In genomic region chr22:42621505-42622002, GRCh38 we compare ENCODE assay signal across 8 cellular contexts. TPM values are rescaled to one million over a fixed set of nuclear protein-coding genes. Genes with fewer than 3 reads are reported as not detected.
DNase-seq lines count a peak whose midpoint lies in the region; ATAC-seq and TF ChIP-seq lines count a peak whose summit lies in the region.

No MANE protein-coding gene starts in this region.

- H3K4me3 Mint-ChIP-seq in nephron (no peak overlapping the region), type B pancreatic cell (peak overlapping the region; percentile 16)

- DNase-seq in NK-92 treated with Interleukin-12 subunit alpha and Interleukin-12 subunit beta, amount 100 ng/mL, for 24 hours (lab: John Stamatoyannopoulos, UW) = peak; percentile 11
- DNase-seq in NK-92 (lab: John Stamatoyannopoulos, UW; ENCODE audit: unreplicated experiment) = no peak
- peak; percentile 51 for DNase-seq in NCI-H2196 treated with DMSO at 0.1 percent for 48 hours (lab: John Stamatoyannopoulos, UW; ENCODE audit: unreplicated experiment)
- peak; percentile 77 for DNase-seq in activated CD8-positive, alpha-beta memory T cell treated with anti-CD3 and anti-CD28 coated beads, Interleukin-2, amount 50 U/mL, for 48 hours
- DNase-seq in erythroblast (lab: John Stamatoyannopoulos, UW) = peak; percentile 66 to 75
- DNase-seq in type B pancreatic cell (ENCODE audit: extremely low spot score, unreplicated experiment) = peak; percentile 84

- H3K36me3 Mint-ChIP-seq in nephron (ENCODE audit: low read depth) = peaks cover 18% of the 10 kb centered on the region
- peaks cover 6% of the 10 kb centered on the region for H3K36me3 Mint-ChIP-seq in type B pancreatic cell

- peaks cover 13% of the 10 kb centered on the region for H3K4me1 Mint-ChIP-seq in nephron
- peaks cover 12% of the 10 kb centered on the region for H3K4me1 Mint-ChIP-seq in type B pancreatic cell (ENCODE audit: unreplicated experiment)

- TF ChIP-seq CTCF in nephron (IDR thresholded peaks at IDR 0.05; ENCODE audit: unreplicated experiment in 3 of 3) (peak; percentile 83 to 89 (median 87)), type B pancreatic cell (conservative IDR thresholded peaks at IDR 0.05) (peak; percentile 95)

- TF ChIP-seq POLR2A in erythroblast (IDR thresholded peaks at IDR 0.05; ENCODE audit: low read length) = no peak

- ATAC-seq in HG03432 (IDR thresholded peaks at IDR 0.05; ENCODE audit: unreplicated experiment) = no peak

- H3K27ac Mint-ChIP-seq in nephron (peak overlapping the region in 2 of 3 experiments; percentile 17 to 26), type B pancreatic cell (peak overlapping the region; percentile 54)

- H3K9me3 Mint-ChIP-seq in nephron (no peaks in the 10 kb centered on the region), type B pancreatic cell (no peaks in the 10 kb centered on the region)

- H3K27me3 Mint-ChIP-seq in nephron (ENCODE audit: low read depth) (no peaks in the 10 kb centered on the region), type B pancreatic cell (no peaks in the 10 kb centered on the region)

RNA-seq across cellular contexts. Expression of gene POLDIP3, which starts 6.9 kb away (rescaled TPM):
- 75.6 and 86.9 TPM in 2 replicates for total RNA-seq in type B pancreatic cell (ENCODE audit: low replicate concordance)

RNA-seq across cellular contexts. Expression of gene ATP5MGL, which starts 18.8 kb away (rescaled TPM):
- 0.86 and 1.1 TPM in 2 replicates for total RNA-seq in type B pancreatic cell (ENCODE audit: low replicate concordance)

RNA-seq across cellular contexts. Expression of gene CYB5R3, which starts 27.6 kb away (rescaled TPM):
- total RNA-seq in type B pancreatic cell (ENCODE audit: low replicate concordance) = 89.3 and 102 TPM in 2 replicates
